15 cellular contexts compared by ENCODE assay signal in the genomic region with DNA sequence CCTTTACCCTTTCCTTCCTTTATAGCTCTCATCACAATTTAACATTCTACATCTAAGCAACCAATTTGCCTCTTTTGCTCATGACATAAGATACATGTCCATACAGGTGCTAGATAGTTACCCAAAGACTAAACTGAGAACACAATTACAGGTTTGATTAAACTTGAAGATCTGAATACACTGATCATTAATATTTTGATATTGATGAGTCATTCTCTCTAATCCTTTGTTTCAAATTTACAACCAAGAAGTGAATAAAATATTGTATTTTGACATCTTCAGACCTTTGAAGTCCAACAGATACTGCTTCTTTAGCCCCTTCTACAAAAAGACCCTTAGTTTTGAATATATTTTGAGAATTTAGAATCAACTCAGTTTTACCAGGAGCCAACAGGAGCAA. TPM values are rescaled to one million over a fixed set of nuclear protein-coding genes. Genes with fewer than 3 reads are reported as not detected.
DNase-seq lines count a peak whose midpoint lies in the region; ATAC-seq and TF ChIP-seq lines count a peak whose summit lies in the region.
"Had no signal": no experiment of that assay in that cellular context is flagged by ENCODE, and none has a peak within 500 bp of the region (broad histone marks: within the 10 kb centered on the region; RNA-seq: fewer than 3 reads in every experiment).

No MANE protein-coding gene starts in this region.

- no peak for DNase-seq in Caco-2
- no peak for DNase-seq in activated naive CD8-positive, alpha-beta T cell treated with anti-CD3 and anti-CD28 coated beads, Interleukin-2, amount 50 U/mL, for 24 hours
- no peak for DNase-seq in natural killer cell
- DNase-seq in pons (ENCODE audit: low spot score) = no peak
- DNase-seq in stomach = no peak
- DNase-seq in epidermal melanocyte (ENCODE audit: insufficient read length, low spot score) = no peak
- DNase-seq: activated effector memory CD4-positive, alpha-beta T cell treated with anti-CD3 and anti-CD28 coated beads, Interleukin-2, amount 50 U/mL, for 16 hours; DMS79; dorsolateral prefrontal cortex; NCI-H1092; NCI-H82; stimulated activated naive CD4-positive, alpha-beta T cell; T-helper 9 cell had no signal

- CTCF ChIA-PET in Caco-2 (lab: Charles Lee) = no interaction called here

- H3K27ac Mint-ChIP-seq in Caco-2 (ENCODE audit: unreplicated experiment) (no peak overlapping the region), natural killer cell (peak overlapping the region in 1 of 2 donors; percentile 96)
- peak overlapping the region; percentile 71 for H3K27ac Mint-ChIP-seq in activated naive CD8-positive, alpha-beta T cell treated with anti-CD3 and anti-CD28 coated beads, Interleukin-2, amount 50 U/mL, for 24 hours

- H3K9me3 Mint-ChIP-seq in Caco-2 (ENCODE audit: unreplicated experiment) = no peaks in the 10 kb centered on the region
- no peaks in the 10 kb centered on the region for H3K9me3 Mint-ChIP-seq in activated naive CD8-positive, alpha-beta T cell treated with anti-CD3 and anti-CD28 coated beads, Interleukin-2, amount 50 U/mL, for 24 hours
- no peaks in the 10 kb centered on the region for H3K9me3 Mint-ChIP-seq in natural killer cell

- no peak for ATAC-seq in activated naive CD8-positive, alpha-beta T cell treated with anti-CD3 and anti-CD28 coated beads, Interleukin-2, amount 50 U/mL, for 24 hours
- ATAC-seq in natural killer cell (no peak), HG02642 (IDR thresholded peaks at IDR 0.05; ENCODE audit: poor library complexity, unreplicated experiment) (no peak)

- no peak for TF ChIP-seq CTCF in Caco-2 (IDR thresholded peaks at IDR 0.05; ENCODE audit: insufficient read depth in 1 of 2, low read depth in 1 of 2, low read length in 1 of 2, severe bottlenecking in 1 of 2, unreplicated experiment in 1 of 2)
- TF ChIP-seq CTCF in natural killer cell (IDR thresholded peaks at IDR 0.05) = no peak
- no peak for TF ChIP-seq CTCF in stomach (IDR thresholded peaks at IDR 0.05)

- H3K4me1 Mint-ChIP-seq in Caco-2 (ENCODE audit: low read depth, unreplicated experiment) = peaks cover 37% of the 10 kb centered on the region
- peaks cover 69% of the 10 kb centered on the region for H3K4me1 Mint-ChIP-seq in activated naive CD8-positive, alpha-beta T cell treated with anti-CD3 and anti-CD28 coated beads, Interleukin-2, amount 50 U/mL, for 24 hours
- H3K4me1 Mint-ChIP-seq in natural killer cell = peaks cover 50 to 58% of the 10 kb centered on the region in 2 donors

- TF ChIP-seq EP300 in stomach (IDR thresholded peaks at IDR 0.05) = no peak

- H3K27ac ChIP-seq in HUES64 (ENCODE audit: low read depth, low read length) (no peak overlapping the region), stomach (no peak overlapping the region)
- H3K27ac ChIP-seq: dorsolateral prefrontal cortex had no signal

- H3K36me3 Mint-ChIP-seq in Caco-2 (ENCODE audit: insufficient read depth, unreplicated experiment) (peaks cover 60% of the 10 kb centered on the region), natural killer cell (no peaks in the 10 kb centered on the region)
- H3K36me3 Mint-ChIP-seq in activated naive CD8-positive, alpha-beta T cell treated with anti-CD3 and anti-CD28 coated beads, Interleukin-2, amount 50 U/mL, for 24 hours (ENCODE audit: low read depth) = peaks cover 59% of the 10 kb centered on the region

- H3K4me3 ChIP-seq in Caco-2 (ENCODE audit: low read depth, low read length) (no peak overlapping the region), HUES64 (ENCODE audit: low read length) (peak overlapping the region; percentile 93), stomach (no peak overlapping the region)

- H3K9ac ChIP-seq in HUES64 (ENCODE audit: low read depth, low read length) = peak overlapping the region; percentile 99; the same call in 1 of the 2 replicates

- no peaks in the 10 kb centered on the region for H3K9me3 ChIP-seq in Caco-2
- H3K9me3 ChIP-seq in HUES64 (ENCODE audit: insufficient read depth, low read depth, low read length) = no peaks in the 10 kb centered on the region
- peaks cover 0 to 14% (median 0%) of the 10 kb centered on the region in 4 donors for H3K9me3 ChIP-seq in stomach

- POLR2A ChIA-PET in Caco-2 (lab: Charles Lee) = no interaction called here

- H3K4me3 Mint-ChIP-seq in Caco-2 (ENCODE audit: unreplicated experiment) (peak overlapping the region; percentile 34), natural killer cell (peak overlapping the region; percentile 29)
- peak overlapping the region; percentile 93 for H3K4me3 Mint-ChIP-seq in activated naive CD8-positive, alpha-beta T cell treated with anti-CD3 and anti-CD28 coated beads, Interleukin-2, amount 50 U/mL, for 24 hours

- TF ChIP-seq POLR2A in stomach (IDR thresholded peaks at IDR 0.05) = no peak

- intact Hi-C loops in Caco-2 (cut with micrococcal nuclease; ENCODE audit: unreplicated experiment) (loop anchor here (5.0 to 10.0 kb wide), 2 partner anchors 75 to 473 kb away; a partner anchor contains a TSS), natural killer cell (cut with micrococcal nuclease) (loop anchor here (5.0 kb wide), 2 partner anchors 265 to 570 kb away; a partner anchor contains a TSS), stomach (cut with DNase I; ENCODE audit: low total_unique reads) (no loop called here)

- H3K4me1 ChIP-seq in Caco-2 (peaks cover 20% of the 10 kb centered on the region), HUES64 (ENCODE audit: insufficient read depth, low read length) (peaks cover 59% of the 10 kb centered on the region), stomach (peaks cover 15 to 52% (median 35%) of the 10 kb centered on the region in 4 donors)

- H3K27me3 Mint-ChIP-seq in Caco-2 (ENCODE audit: insufficient read depth, unreplicated experiment) (no peaks in the 10 kb centered on the region), natural killer cell (ENCODE audit: low read depth in 2 of 2) (no peaks in the 10 kb centered on the region)
- H3K27me3 Mint-ChIP-seq in activated naive CD8-positive, alpha-beta T cell treated with anti-CD3 and anti-CD28 coated beads, Interleukin-2, amount 50 U/mL, for 24 hours = no peaks in the 10 kb centered on the region

- H3K36me3 ChIP-seq in Caco-2 (ENCODE audit: control insufficient read depth, insufficient read depth, low read length) (no peaks in the 10 kb centered on the region; the same call in 1 of the 2 replicates), HUES64 (ENCODE audit: insufficient read depth, low read length) (peaks cover 35% of the 10 kb centered on the region), stomach (no peaks in the 10 kb centered on the region)

- no TSS peak for BruUV-seq in Caco-2 (replicated peaks; lab: Mats Ljungman, UMichigan)

- H3K27me3 ChIP-seq in Caco-2 (replicated peaks; ENCODE audit: control insufficient read depth, insufficient read depth, low read length) (no peaks in the 10 kb centered on the region), HUES64 (ENCODE audit: insufficient read depth, low read length) (no peaks in the 10 kb centered on the region), stomach (no peaks in the 10 kb centered on the region)
- H3K27me3 ChIP-seq: dorsolateral prefrontal cortex had no signal

RNA-seq across cellular contexts. Expression of a gene that starts 2.6 kb away (rescaled TPM):
- total RNA-seq in Caco-2 (2022) = 696 and 711 TPM in 2 replicates
- 966 TPM for polyA plus RNA-seq in HUES64 (2013, experiment 1 of 2)
- polyA plus RNA-seq in HUES64 (2013, experiment 2 of 2) = 1,149 TPM
- total RNA-seq in natural killer cell = 100 to 1,000 TPM; 264 to 431 (median 286) TPM
- total RNA-seq in stomach = 100 to 1,000 TPM in 4 of 5 donors, 10 to 100 TPM in 1; 95.0 to 342 (median 257) TPM
- 100 to 1,000 TPM; 197 to 329 (median 206) TPM for polyA plus RNA-seq in stomach

RNA-seq across cellular contexts. Expression of a gene that starts 50.3 kb away (rescaled TPM):
- total RNA-seq in Caco-2 (2022) = 46.2 and 47.2 TPM in 2 replicates
- polyA plus RNA-seq in HUES64 (2013, experiment 1 of 2) = 16.6 TPM
- 15.8 TPM for polyA plus RNA-seq in HUES64 (2013, experiment 2 of 2)
- 10 to 100 TPM; 11.1 to 24.0 (median 19.1) TPM for total RNA-seq in natural killer cell
- 10 to 100 TPM in 4 of 5 donors, 1 to 10 TPM in 1; 4.9 to 62.4 (median 12.5) TPM for total RNA-seq in stomach
- polyA plus RNA-seq in stomach = 10 to 100 TPM; 15.3 to 26.5 (median 17.7) TPM

Comparison
In these comparisons a context has a peak if more than half of its experiments do, and no peak if none do; other contexts are left out.
1. H3K4me3 Mint-ChIP-seq: peak in every context shown above with its lines; median percentile 93 in activated naive CD8-positive, alpha-beta T cell treated with anti-CD3 and anti-CD28 coated beads, Interleukin-2, amount 50 U/mL, for 24 hours; 34 in Caco-2; 29 in natural killer cell.